Comparison of ENCODE assay signal across 1 cellular context in the genomic region with DNA sequence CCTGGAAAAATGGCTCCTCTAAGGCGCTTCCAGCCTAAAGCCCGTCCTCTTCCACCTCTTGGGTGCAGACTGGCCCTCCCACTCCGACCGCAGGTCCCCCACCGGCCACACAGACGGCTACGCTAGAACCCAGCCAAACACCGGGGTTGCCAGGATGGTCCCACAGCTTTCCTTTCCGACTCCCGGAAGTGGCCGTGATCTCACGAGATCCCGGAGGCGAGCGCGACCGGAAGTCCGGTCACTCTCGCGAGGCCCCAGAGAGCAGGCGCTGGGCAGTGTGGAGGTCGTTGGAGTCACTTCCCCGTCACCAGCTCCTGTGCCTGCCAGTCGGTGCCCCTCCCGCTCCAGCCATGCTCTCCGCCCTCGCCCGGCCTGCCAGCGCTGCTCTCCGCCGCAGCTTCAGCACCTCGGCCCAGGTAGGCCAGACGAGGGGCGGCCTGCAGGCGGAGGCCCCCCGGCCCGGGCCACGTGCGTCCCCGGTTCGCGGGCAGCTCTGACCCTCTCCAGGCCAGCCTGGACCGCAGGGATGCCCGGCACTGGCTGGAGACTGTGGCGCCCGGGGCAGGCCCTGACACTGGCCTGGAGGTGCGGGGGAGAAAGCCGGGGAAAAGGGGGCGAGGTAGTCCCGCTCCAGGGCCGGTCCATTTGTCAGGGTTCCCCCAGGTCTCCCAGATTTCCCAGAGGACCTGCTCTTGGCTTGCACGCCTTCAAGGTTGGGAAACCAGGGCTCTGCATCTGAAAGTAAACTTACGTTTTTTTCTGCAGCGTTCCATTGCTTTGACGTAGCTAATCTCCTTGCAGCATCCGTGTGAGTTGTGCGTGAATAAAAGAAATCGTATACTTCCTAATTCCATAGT.
TF ChIP-seq lines count a peak whose summit lies in the region.

A gene with protein sequence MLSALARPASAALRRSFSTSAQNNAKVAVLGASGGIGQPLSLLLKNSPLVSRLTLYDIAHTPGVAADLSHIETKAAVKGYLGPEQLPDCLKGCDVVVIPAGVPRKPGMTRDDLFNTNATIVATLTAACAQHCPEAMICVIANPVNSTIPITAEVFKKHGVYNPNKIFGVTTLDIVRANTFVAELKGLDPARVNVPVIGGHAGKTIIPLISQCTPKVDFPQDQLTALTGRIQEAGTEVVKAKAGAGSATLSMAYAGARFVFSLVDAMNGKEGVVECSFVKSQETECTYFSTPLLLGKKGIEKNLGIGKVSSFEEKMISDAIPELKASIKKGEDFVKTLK (plus strand): TSS at position 296 of the 857 bp plus-strand sequence. CDS start 55 bp downstream, at position 351.
A gene with protein sequence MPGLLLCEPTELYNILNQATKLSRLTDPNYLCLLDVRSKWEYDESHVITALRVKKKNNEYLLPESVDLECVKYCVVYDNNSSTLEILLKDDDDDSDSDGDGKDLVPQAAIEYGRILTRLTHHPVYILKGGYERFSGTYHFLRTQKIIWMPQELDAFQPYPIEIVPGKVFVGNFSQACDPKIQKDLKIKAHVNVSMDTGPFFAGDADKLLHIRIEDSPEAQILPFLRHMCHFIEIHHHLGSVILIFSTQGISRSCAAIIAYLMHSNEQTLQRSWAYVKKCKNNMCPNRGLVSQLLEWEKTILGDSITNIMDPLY (minus strand): TSS at position 190 of the 857 bp plus-strand sequence. CDS start 17,477 bp downstream, outside the sequence.

TF ChIP-seq in HEK293, 187 proteins besides CTCF, POLR2A, EP300 and RAD21 (continued from another document and continues in another):
- TF ChIP-seq, protein P1, sequence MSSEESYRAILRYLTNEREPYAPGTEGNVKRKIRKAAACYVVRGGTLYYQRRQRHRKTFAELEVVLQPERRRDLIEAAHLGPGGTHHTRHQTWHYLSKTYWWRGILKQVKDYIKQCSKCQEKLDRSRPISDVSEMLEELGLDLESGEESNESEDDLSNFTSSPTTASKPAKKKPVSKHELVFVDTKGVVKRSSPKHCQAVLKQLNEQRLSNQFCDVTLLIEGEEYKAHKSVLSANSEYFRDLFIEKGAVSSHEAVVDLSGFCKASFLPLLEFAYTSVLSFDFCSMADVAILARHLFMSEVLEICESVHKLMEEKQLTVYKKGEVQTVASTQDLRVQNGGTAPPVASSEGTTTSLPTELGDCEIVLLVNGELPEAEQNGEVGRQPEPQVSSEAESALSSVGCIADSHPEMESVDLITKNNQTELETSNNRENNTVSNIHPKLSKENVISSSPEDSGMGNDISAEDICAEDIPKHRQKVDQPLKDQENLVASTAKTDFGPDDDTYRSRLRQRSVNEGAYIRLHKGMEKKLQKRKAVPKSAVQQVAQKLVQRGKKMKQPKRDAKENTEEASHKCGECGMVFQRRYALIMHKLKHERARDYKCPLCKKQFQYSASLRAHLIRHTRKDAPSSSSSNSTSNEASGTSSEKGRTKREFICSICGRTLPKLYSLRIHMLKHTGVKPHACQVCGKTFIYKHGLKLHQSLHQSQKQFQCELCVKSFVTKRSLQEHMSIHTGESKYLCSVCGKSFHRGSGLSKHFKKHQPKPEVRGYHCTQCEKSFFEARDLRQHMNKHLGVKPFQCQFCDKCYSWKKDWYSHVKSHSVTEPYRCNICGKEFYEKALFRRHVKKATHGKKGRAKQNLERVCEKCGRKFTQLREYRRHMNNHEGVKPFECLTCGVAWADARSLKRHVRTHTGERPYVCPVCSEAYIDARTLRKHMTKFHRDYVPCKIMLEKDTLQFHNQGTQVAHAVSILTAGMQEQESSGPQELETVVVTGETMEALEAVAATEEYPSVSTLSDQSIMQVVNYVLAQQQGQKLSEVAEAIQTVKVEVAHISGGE (tag by site-specific recombination; conservative IDR thresholded peaks at IDR 0.05; ENCODE audit: low read depth): peak; percentile 98
- TF ChIP-seq BCL11A (tag by site-specific recombination; IDR thresholded peaks at IDR 0.05; ENCODE audit: low read depth) (0 out of 2 replicates have a peak, but pooled peaks have one; percentile 69), KLF16 (tag by site-specific recombination; IDR thresholded peaks at IDR 0.05) (peak; percentile 66; the same call in 1 of the 2 replicates), ZNF214 (tag by site-specific recombination; IDR thresholded peaks at IDR 0.05; ENCODE audit: borderline replicate concordance) (no peak), ZNF521 (tag by site-specific recombination; IDR thresholded peaks at IDR 0.05) (no peak), ZBTB8A (tag by site-specific recombination; IDR thresholded peaks at IDR 0.05) (peak; percentile 52), GLIS2 (tag by site-specific recombination; IDR thresholded peaks at IDR 0.05) (peak; percentile 39; the same call in 1 of the 2 replicates), ZFP37 (tag by site-specific recombination; IDR thresholded peaks at IDR 0.05) (no peak), GLI4 (tag by site-specific recombination; IDR thresholded peaks at IDR 0.05) (0 out of 2 replicates have a peak, but pooled peaks have one; percentile 13), ZNF544 (tag by site-specific recombination; IDR thresholded peaks at IDR 0.05) (no peak), ZBTB20 (tag by site-specific recombination; IDR thresholded peaks at IDR 0.05) (peak; percentile 61; the same call in 1 of the 2 replicates), ZNF2 (tag by site-specific recombination; IDR thresholded peaks at IDR 0.05) (no peak), ZBTB21 (tag by site-specific recombination; IDR thresholded peaks at IDR 0.05) (peak; percentile 39; the same call in 1 of the 2 replicates), ZXDB (tag by site-specific recombination; IDR thresholded peaks at IDR 0.05) (peak; percentile 72; the same call in 1 of the 2 replicates), ZNF777 (tag by site-specific recombination; IDR thresholded peaks at IDR 0.05; ENCODE audit: borderline replicate concordance) (0 out of 2 replicates have a peak, but pooled peaks have one; percentile 17), ZNF76 (tag by site-specific recombination; IDR thresholded peaks at IDR 0.05; ENCODE audit: borderline replicate concordance, low read depth) (peak; percentile 65; the same call in 1 of the 2 replicates), ZNF341 (tag by site-specific recombination; IDR thresholded peaks at IDR 0.05; ENCODE audit: low read depth) (peak; percentile 87), ZNF133 (tag by site-specific recombination; IDR thresholded peaks at IDR 0.05) (no peak), ZFP69B (tag by site-specific recombination; IDR thresholded peaks at IDR 0.05) (peak; percentile 85), EGR2 (tag by site-specific recombination; IDR thresholded peaks at IDR 0.05; ENCODE audit: low read depth) (peak; percentile 20; the same call in 1 of the 2 replicates)
- TF ChIP-seq, protein P2, sequence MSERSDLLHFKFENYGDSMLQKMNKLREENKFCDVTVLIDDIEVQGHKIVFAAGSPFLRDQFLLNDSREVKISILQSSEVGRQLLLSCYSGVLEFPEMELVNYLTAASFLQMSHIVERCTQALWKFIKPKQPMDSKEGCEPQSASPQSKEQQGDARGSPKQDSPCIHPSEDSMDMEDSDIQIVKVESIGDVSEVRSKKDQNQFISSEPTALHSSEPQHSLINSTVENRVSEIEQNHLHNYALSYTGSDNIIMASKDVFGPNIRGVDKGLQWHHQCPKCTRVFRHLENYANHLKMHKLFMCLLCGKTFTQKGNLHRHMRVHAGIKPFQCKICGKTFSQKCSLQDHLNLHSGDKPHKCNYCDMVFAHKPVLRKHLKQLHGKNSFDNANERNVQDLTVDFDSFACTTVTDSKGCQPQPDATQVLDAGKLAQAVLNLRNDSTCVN (tag by site-specific recombination; optimal IDR thresholded peaks at IDR 0.05): peak; percentile 56
- TF ChIP-seq, protein P3, sequence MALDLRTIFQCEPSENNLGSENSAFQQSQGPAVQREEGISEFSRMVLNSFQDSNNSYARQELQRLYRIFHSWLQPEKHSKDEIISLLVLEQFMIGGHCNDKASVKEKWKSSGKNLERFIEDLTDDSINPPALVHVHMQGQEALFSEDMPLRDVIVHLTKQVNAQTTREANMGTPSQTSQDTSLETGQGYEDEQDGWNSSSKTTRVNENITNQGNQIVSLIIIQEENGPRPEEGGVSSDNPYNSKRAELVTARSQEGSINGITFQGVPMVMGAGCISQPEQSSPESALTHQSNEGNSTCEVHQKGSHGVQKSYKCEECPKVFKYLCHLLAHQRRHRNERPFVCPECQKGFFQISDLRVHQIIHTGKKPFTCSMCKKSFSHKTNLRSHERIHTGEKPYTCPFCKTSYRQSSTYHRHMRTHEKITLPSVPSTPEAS (tag by site-specific recombination; IDR thresholded peaks at IDR 0.05): 0 out of 2 replicates have a peak, but pooled peaks have one; percentile 5
- TF ChIP-seq, protein P4, sequence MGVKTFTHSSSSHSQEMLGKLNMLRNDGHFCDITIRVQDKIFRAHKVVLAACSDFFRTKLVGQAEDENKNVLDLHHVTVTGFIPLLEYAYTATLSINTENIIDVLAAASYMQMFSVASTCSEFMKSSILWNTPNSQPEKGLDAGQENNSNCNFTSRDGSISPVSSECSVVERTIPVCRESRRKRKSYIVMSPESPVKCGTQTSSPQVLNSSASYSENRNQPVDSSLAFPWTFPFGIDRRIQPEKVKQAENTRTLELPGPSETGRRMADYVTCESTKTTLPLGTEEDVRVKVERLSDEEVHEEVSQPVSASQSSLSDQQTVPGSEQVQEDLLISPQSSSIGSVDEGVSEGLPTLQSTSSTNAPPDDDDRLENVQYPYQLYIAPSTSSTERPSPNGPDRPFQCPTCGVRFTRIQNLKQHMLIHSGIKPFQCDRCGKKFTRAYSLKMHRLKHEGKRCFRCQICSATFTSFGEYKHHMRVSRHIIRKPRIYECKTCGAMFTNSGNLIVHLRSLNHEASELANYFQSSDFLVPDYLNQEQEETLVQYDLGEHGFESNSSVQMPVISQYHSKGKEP (tag by site-specific recombination; IDR thresholded peaks at IDR 0.05): no peak
- TF ChIP-seq, protein P5, sequence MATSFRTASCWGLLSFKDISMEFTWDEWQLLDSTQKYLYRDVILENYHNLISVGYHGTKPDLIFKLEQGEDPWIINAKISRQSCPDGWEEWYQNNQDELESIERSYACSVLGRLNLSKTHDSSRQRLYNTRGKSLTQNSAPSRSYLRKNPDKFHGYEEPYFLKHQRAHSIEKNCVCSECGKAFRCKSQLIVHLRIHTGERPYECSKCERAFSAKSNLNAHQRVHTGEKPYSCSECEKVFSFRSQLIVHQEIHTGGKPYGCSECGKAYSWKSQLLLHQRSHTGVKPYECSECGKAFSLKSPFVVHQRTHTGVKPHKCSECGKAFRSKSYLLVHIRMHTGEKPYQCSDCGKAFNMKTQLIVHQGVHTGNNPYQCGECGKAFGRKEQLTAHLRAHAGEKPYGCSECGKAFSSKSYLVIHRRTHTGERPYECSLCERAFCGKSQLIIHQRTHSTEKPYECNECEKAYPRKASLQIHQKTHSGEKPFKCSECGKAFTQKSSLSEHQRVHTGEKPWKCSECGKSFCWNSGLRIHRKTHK (tag by site-specific recombination; IDR thresholded peaks at IDR 0.05): no peak
- TF ChIP-seq, protein P6, sequence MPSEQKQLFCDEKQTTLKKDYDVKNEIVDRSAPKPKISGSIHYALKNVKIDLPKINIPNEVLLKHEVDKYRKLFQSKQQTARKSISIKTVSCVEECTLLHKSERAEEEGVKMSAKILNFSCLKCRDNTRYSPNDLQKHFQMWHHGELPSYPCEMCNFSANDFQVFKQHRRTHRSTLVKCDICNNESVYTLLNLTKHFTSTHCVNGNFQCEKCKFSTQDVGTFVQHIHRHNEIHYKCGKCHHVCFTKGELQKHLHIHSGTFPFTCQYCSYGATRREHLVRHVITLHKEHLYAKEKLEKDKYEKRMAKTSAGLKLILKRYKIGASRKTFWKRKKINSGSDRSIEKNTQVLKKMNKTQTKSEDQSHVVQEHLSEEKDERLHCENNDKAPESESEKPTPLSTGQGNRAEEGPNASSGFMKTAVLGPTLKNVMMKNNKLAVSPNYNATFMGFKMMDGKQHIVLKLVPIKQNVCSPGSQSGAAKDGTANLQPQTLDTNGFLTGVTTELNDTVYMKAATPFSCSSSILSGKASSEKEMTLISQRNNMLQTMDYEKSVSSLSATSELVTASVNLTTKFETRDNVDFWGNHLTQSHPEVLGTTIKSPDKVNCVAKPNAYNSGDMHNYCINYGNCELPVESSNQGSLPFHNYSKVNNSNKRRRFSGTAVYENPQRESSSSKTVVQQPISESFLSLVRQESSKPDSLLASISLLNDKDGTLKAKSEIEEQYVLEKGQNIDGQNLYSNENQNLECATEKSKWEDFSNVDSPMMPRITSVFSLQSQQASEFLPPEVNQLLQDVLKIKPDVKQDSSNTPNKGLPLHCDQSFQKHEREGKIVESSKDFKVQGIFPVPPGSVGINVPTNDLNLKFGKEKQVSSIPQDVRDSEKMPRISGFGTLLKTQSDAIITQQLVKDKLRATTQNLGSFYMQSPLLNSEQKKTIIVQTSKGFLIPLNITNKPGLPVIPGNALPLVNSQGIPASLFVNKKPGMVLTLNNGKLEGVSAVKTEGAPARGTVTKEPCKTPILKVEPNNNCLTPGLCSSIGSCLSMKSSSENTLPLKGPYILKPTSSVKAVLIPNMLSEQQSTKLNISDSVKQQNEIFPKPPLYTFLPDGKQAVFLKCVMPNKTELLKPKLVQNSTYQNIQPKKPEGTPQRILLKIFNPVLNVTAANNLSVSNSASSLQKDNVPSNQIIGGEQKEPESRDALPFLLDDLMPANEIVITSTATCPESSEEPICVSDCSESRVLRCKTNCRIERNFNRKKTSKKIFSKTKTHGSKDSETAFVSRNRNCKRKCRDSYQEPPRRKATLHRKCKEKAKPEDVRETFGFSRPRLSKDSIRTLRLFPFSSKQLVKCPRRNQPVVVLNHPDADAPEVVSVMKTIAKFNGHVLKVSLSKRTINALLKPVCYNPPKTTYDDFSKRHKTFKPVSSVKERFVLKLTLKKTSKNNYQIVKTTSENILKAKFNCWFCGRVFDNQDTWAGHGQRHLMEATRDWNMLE (tag by site-specific recombination; conservative IDR thresholded peaks at IDR 0.05; ENCODE audit: low read depth): peak; percentile 85
- TF ChIP-seq, protein P7, sequence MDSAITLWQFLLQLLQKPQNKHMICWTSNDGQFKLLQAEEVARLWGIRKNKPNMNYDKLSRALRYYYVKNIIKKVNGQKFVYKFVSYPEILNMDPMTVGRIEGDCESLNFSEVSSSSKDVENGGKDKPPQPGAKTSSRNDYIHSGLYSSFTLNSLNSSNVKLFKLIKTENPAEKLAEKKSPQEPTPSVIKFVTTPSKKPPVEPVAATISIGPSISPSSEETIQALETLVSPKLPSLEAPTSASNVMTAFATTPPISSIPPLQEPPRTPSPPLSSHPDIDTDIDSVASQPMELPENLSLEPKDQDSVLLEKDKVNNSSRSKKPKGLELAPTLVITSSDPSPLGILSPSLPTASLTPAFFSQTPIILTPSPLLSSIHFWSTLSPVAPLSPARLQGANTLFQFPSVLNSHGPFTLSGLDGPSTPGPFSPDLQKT (IDR thresholded peaks at IDR 0.05; ENCODE audit: borderline replicate concordance, low read depth, low read length): peak; percentile 81; the same call in 1 of the 2 replicates
- TF ChIP-seq, protein P8, sequence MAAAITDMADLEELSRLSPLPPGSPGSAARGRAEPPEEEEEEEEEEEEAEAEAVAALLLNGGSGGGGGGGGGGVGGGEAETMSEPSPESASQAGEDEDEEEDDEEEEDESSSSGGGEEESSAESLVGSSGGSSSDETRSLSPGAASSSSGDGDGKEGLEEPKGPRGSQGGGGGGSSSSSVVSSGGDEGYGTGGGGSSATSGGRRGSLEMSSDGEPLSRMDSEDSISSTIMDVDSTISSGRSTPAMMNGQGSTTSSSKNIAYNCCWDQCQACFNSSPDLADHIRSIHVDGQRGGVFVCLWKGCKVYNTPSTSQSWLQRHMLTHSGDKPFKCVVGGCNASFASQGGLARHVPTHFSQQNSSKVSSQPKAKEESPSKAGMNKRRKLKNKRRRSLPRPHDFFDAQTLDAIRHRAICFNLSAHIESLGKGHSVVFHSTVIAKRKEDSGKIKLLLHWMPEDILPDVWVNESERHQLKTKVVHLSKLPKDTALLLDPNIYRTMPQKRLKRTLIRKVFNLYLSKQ (tag by site-specific recombination; IDR thresholded peaks at IDR 0.05; ENCODE audit: borderline replicate concordance): no peak
